32 cellular contexts compared by ENCODE assay signal in the genomic region with DNA sequence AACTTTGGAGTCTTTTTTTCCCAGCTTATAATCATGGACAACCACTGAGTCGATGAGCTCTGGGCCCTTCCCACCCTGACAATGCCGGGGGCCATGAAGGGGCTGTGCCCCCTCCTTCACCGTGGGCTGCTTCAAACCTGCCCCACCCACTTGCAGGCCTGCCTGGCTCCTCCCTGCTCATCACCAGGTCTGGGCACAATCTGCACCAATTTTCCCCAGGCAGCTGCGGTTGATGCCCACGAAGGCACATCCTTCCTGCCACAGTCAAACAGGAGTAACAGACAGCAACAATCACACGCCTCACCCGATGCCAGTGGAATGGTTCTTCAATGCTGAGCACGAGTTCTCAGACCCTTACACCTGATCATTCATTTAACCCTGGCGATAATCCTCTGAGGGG. TPM values are rescaled to one million over a fixed set of nuclear protein-coding genes. Genes with fewer than 3 reads are reported as not detected.
A peak's percentile ranks its signal among the peaks of the same experiment; 100 is the strongest.
DNase-seq lines count a peak whose midpoint lies in the region; ATAC-seq lines count a peak whose summit lies in the region.
"Had no signal": no experiment of that assay in that cellular context is flagged by ENCODE, and none has a peak within 500 bp of the region (broad histone marks: within the 10 kb centered on the region; RNA-seq: fewer than 3 reads in every experiment).

No MANE protein-coding gene starts in this region.

- ATAC-seq in activated CD4-positive, alpha-beta T cell treated with anti-CD3 and anti-CD28 coated beads for 36 hours, result no peak
- ATAC-seq in naive thymus-derived CD4-positive, alpha-beta T cell, result peak; percentile 24
- no peak for ATAC-seq in HG03439 (IDR thresholded peaks at IDR 0.05; ENCODE audit: unreplicated experiment)
- ATAC-seq: left lobe of liver; natural killer cell treated with Interleukin-12 subunit alpha and Interleukin-12 subunit beta and Interleukin-15 and Interleukin-18, amount 100 ng/mL, for 72 hours; stimulated activated naive CD8-positive, alpha-beta T cell treated with anti-CD3 and anti-CD28 coated beads, Interleukin-15, Interleukin-2, amounts not matched to agents 100 U/mL and 50 U/mL, for 24 hours had no signal

- H3K27ac ChIP-seq in CD8-positive, alpha-beta memory T cell (ENCODE audit: low read depth, low read length), result no peak overlapping the region
- no peak overlapping the region for H3K27ac ChIP-seq in naive thymus-derived CD4-positive, alpha-beta T cell (ENCODE audit: low read depth, low read length)
- H3K27ac ChIP-seq: 22Rv1, dorsolateral prefrontal cortex, Peyer's patch, SJCRH30, spleen, tibial artery had no signal

- H3K9me3 ChIP-seq in CD8-positive, alpha-beta memory T cell (ENCODE audit: low read length), result no peaks in the 10 kb centered on the region
- no peaks in the 10 kb centered on the region for H3K9me3 ChIP-seq in naive thymus-derived CD4-positive, alpha-beta T cell (ENCODE audit: control insufficient read depth in 2 of 3, low read length in 3 of 3)
- H3K9me3 ChIP-seq: Peyer's patch, SJCRH30, spleen, tibial artery had no signal

- no peak overlapping the region for H3K4me3 ChIP-seq in CD8-positive, alpha-beta memory T cell (ENCODE audit: low read length)
- H3K4me3 ChIP-seq in naive thymus-derived CD4-positive, alpha-beta T cell (ENCODE audit: low read length), result no peak overlapping the region
- H3K4me3 ChIP-seq: dorsolateral prefrontal cortex, Peyer's patch, SJCRH30, spleen, tibial artery had no signal

- peaks cover 30% of the 10 kb centered on the region for H3K4me1 Mint-ChIP-seq in activated CD4-positive, alpha-beta T cell treated with anti-CD3 and anti-CD28 coated beads for 36 hours
- H3K4me1 Mint-ChIP-seq in CD8-positive, alpha-beta memory T cell, result peaks cover 8 to 20% (median 11%) of the 10 kb centered on the region in 3 donors
- peaks cover 37% of the 10 kb centered on the region for H3K4me1 Mint-ChIP-seq in activated CD4-positive, alpha-beta memory T cell treated with anti-CD3 and anti-CD28 coated beads, Interleukin-2, amount 10 ng/mL, durations not matched to agents 7 days and 5 days
- H3K4me1 Mint-ChIP-seq in naive thymus-derived CD4-positive, alpha-beta T cell, result peaks cover 9 to 25% (median 20%) of the 10 kb centered on the region in 7 donors

- CTCF ChIA-PET in activated CD4-positive, alpha-beta T cell treated with anti-CD3 and anti-CD28 coated beads for 36 hours (lab: Charles Lee), result no interaction called here
- CTCF ChIA-PET in CD8-positive, alpha-beta memory T cell (lab: Charles Lee), result no interaction called here
- CTCF ChIA-PET in activated CD4-positive, alpha-beta memory T cell treated with anti-CD3 and anti-CD28 coated beads, Interleukin-2, amount 10 ng/mL, durations not matched to agents 7 days and 5 days (lab: Charles Lee), result no interaction called here
- CTCF ChIA-PET in naive thymus-derived CD4-positive, alpha-beta T cell (lab: Charles Lee), result no interaction called here

- intact Hi-C loops in activated CD4-positive, alpha-beta T cell treated with anti-CD3 and anti-CD28 coated beads for 36 hours (cut with DNase I, micrococcal nuclease), result no loop called here
- intact Hi-C loops in naive thymus-derived CD4-positive, alpha-beta T cell (cut with micrococcal nuclease), result no loop called here

- peak; percentile 20 for DNase-seq in activated CD4-positive, alpha-beta T cell treated with anti-CD3 and anti-CD28 coated beads for 36 hours
- no peak for DNase-seq in activated CD4-positive, alpha-beta T cell treated with anti-CD3 and anti-CD28 coated beads for 4 hours
- no peak for DNase-seq in CD8-positive, alpha-beta memory T cell
- peak; percentile 40 for DNase-seq in activated CD4-positive, alpha-beta memory T cell treated with anti-CD3 and anti-CD28 coated beads, Interleukin-2, amount 10 ng/mL, durations not matched to agents 7 days and 5 days
- peak in 3 of 9 donors; percentile 1 to 7 (median 4) for DNase-seq in naive thymus-derived CD4-positive, alpha-beta T cell
- DNase-seq in amygdala (lab: John Stamatoyannopoulos, UW) (no peak), ACHN (no peak)
- DNase-seq: activated CD4-positive, CD25-positive, alpha-beta regulatory T cell treated with anti-CD3 and anti-CD28 coated beads, Interleukin-2, amount 50 U/mL, for 72 hours; activated naive CD8-positive, alpha-beta T cell treated with anti-CD3 and anti-CD28 coated beads for 36 hours; cerebellar nuclear complex; COR-L47; DMS79; dorsolateral prefrontal cortex; GOT3; head of caudate nucleus; NCI-H1105; NCI-H1930; NCI-H526 treated with DMSO at 0.1 percent for 48 hours; Peyer's patch; retina; SJCRH30; spleen; stimulated activated naive CD8-positive, alpha-beta T cell treated with anti-CD3 and anti-CD28 coated beads, Interleukin-15, Interleukin-2, amounts not matched to agents 100 U/mL and 50 U/mL, for 24 hours; tibial artery had no signal

- H3K36me3 Mint-ChIP-seq in activated CD4-positive, alpha-beta T cell treated with anti-CD3 and anti-CD28 coated beads for 36 hours (ENCODE audit: low read depth), result no peaks in the 10 kb centered on the region
- peaks cover 0 to 3% (median 0%) of the 10 kb centered on the region in 3 donors for H3K36me3 Mint-ChIP-seq in CD8-positive, alpha-beta memory T cell
- no peaks in the 10 kb centered on the region for H3K36me3 Mint-ChIP-seq in activated CD4-positive, alpha-beta memory T cell treated with anti-CD3 and anti-CD28 coated beads, Interleukin-2, amount 10 ng/mL, durations not matched to agents 7 days and 5 days (ENCODE audit: low read depth)
- no peaks in the 10 kb centered on the region for H3K36me3 Mint-ChIP-seq in naive thymus-derived CD4-positive, alpha-beta T cell
- H3K36me3 Mint-ChIP-seq: activated naive CD8-positive, alpha-beta T cell treated with anti-CD3 and anti-CD28 coated beads for 36 hours; mesothelial cell of epicardium; natural killer cell treated with Interleukin-12 subunit alpha and Interleukin-12 subunit beta and Interleukin-15 and Interleukin-18, amount 100 ng/mL, for 72 hours had no signal

- no peaks in the 10 kb centered on the region for H3K9me3 Mint-ChIP-seq in activated CD4-positive, alpha-beta T cell treated with anti-CD3 and anti-CD28 coated beads for 36 hours (ENCODE audit: low read depth)
- peaks cover 0 to 4% (median 0%) of the 10 kb centered on the region in 5 donors for H3K9me3 Mint-ChIP-seq in CD8-positive, alpha-beta memory T cell
- no peaks in the 10 kb centered on the region for H3K9me3 Mint-ChIP-seq in activated CD4-positive, alpha-beta memory T cell treated with anti-CD3 and anti-CD28 coated beads, Interleukin-2, amount 10 ng/mL, durations not matched to agents 7 days and 5 days
- H3K9me3 Mint-ChIP-seq in naive thymus-derived CD4-positive, alpha-beta T cell, result no peaks in the 10 kb centered on the region
- H3K9me3 Mint-ChIP-seq: activated naive CD8-positive, alpha-beta T cell treated with anti-CD3 and anti-CD28 coated beads for 36 hours; activated T-helper 1 cell treated with anti-CD3 and anti-CD28 coated beads, Interleukin-12 subunit alpha, Interleukin-12 subunit beta, Interleukin-2, Interleukin-4 antibody, amounts not matched to agents 30 ng/mL and 10 ng/mL and 1 ng/mL, durations not matched to agents 14 hours and 24 hours and 36 hours; mesothelial cell of epicardium; natural killer cell treated with Interleukin-12 subunit alpha and Interleukin-12 subunit beta and Interleukin-15 and Interleukin-18, amount 100 ng/mL, for 72 hours had no signal

- no peak overlapping the region for H3K4me3 Mint-ChIP-seq in activated CD4-positive, alpha-beta T cell treated with anti-CD3 and anti-CD28 coated beads for 36 hours
- peak overlapping the region in 5 of 7 donors; percentile 9 to 44 (median 12) for H3K4me3 Mint-ChIP-seq in CD8-positive, alpha-beta memory T cell
- H3K4me3 Mint-ChIP-seq in activated CD4-positive, alpha-beta memory T cell treated with anti-CD3 and anti-CD28 coated beads, Interleukin-2, amount 10 ng/mL, durations not matched to agents 7 days and 5 days, result no peak overlapping the region
- peak overlapping the region in 6 of 10 donors; percentile 3 to 44 (median 30) for H3K4me3 Mint-ChIP-seq in naive thymus-derived CD4-positive, alpha-beta T cell
- H3K4me3 Mint-ChIP-seq: activated naive CD8-positive, alpha-beta T cell treated with anti-CD3 and anti-CD28 coated beads for 36 hours; activated T-helper 1 cell treated with anti-CD3 and anti-CD28 coated beads, Interleukin-12 subunit alpha, Interleukin-12 subunit beta, Interleukin-2, Interleukin-4 antibody, amounts not matched to agents 30 ng/mL and 10 ng/mL and 1 ng/mL, durations not matched to agents 14 hours and 24 hours and 36 hours; mesothelial cell of epicardium; natural killer cell treated with Interleukin-12 subunit alpha and Interleukin-12 subunit beta and Interleukin-15 and Interleukin-18, amount 100 ng/mL, for 72 hours had no signal

- no peaks in the 10 kb centered on the region for H3K27me3 ChIP-seq in CD8-positive, alpha-beta memory T cell (ENCODE audit: insufficient read depth, low read length, poor library complexity, severe bottlenecking)
- H3K27me3 ChIP-seq in naive thymus-derived CD4-positive, alpha-beta T cell (ENCODE audit: control insufficient read depth in 2 of 2, insufficient read depth in 2 of 2, low read length in 2 of 2), result no peaks in the 10 kb centered on the region
- H3K27me3 ChIP-seq: Peyer's patch, SJCRH30 had no signal

- H3K27me3 Mint-ChIP-seq in activated CD4-positive, alpha-beta T cell treated with anti-CD3 and anti-CD28 coated beads for 36 hours, result peaks cover 3% of the 10 kb centered on the region
- peaks cover 18 to 33% of the 10 kb centered on the region in 2 donors for H3K27me3 Mint-ChIP-seq in CD8-positive, alpha-beta memory T cell
- H3K27me3 Mint-ChIP-seq in activated CD4-positive, alpha-beta memory T cell treated with anti-CD3 and anti-CD28 coated beads, Interleukin-2, amount 10 ng/mL, durations not matched to agents 7 days and 5 days, result peaks cover 3% of the 10 kb centered on the region
- H3K27me3 Mint-ChIP-seq in naive thymus-derived CD4-positive, alpha-beta T cell, result peaks cover 9 to 20% (median 15%) of the 10 kb centered on the region in 5 donors

- in situ Hi-C loops in ACHN (cut with HindIII; ENCODE audit: low pct_ligation_motif_present, low pct_unique_long_range_greater_than_20kb, low sequenced_read_pairs), result no loop called here

- H3K4me1 ChIP-seq in CD8-positive, alpha-beta memory T cell (ENCODE audit: insufficient read depth, low read length), result peaks cover 9% of the 10 kb centered on the region
- peaks cover 0 to 6% of the 10 kb centered on the region in 2 donors for H3K4me1 ChIP-seq in naive thymus-derived CD4-positive, alpha-beta T cell (ENCODE audit: control insufficient read depth in 2 of 2, insufficient read depth in 2 of 2, low read length in 2 of 2)
- H3K4me1 ChIP-seq: Peyer's patch, SJCRH30, tibial artery had no signal

- H3K27ac Mint-ChIP-seq in activated CD4-positive, alpha-beta T cell treated with anti-CD3 and anti-CD28 coated beads for 36 hours, result no peak overlapping the region
- H3K27ac Mint-ChIP-seq in CD8-positive, alpha-beta memory T cell, result peak overlapping the region in 4 of 8 donors; percentile 23 to 74 (median 32)
- no peak overlapping the region for H3K27ac Mint-ChIP-seq in activated CD4-positive, alpha-beta memory T cell treated with anti-CD3 and anti-CD28 coated beads, Interleukin-2, amount 10 ng/mL, durations not matched to agents 7 days and 5 days
- H3K27ac Mint-ChIP-seq in naive thymus-derived CD4-positive, alpha-beta T cell, result no peak overlapping the region
- H3K27ac Mint-ChIP-seq: activated naive CD8-positive, alpha-beta T cell treated with anti-CD3 and anti-CD28 coated beads for 36 hours; activated T-helper 1 cell treated with anti-CD3 and anti-CD28 coated beads, Interleukin-12 subunit alpha, Interleukin-12 subunit beta, Interleukin-2, Interleukin-4 antibody, amounts not matched to agents 30 ng/mL and 10 ng/mL and 1 ng/mL, durations not matched to agents 14 hours and 24 hours and 36 hours; mesothelial cell of epicardium; natural killer cell treated with Interleukin-12 subunit alpha and Interleukin-12 subunit beta and Interleukin-15 and Interleukin-18, amount 100 ng/mL, for 72 hours had no signal

- POLR2A ChIA-PET in activated CD4-positive, alpha-beta T cell treated with anti-CD3 and anti-CD28 coated beads for 36 hours (lab: Charles Lee), result interaction anchor here (0.6 kb wide), 1 partner anchor 14 kb away, joined by 3 read pairs; no protein-coding TSS in a partner anchor
- POLR2A ChIA-PET in CD8-positive, alpha-beta memory T cell (lab: Charles Lee), result no interaction called here
- POLR2A ChIA-PET in activated CD4-positive, alpha-beta memory T cell treated with anti-CD3 and anti-CD28 coated beads, Interleukin-2, amount 10 ng/mL, durations not matched to agents 7 days and 5 days (lab: Charles Lee), result no interaction called here
- POLR2A ChIA-PET in naive thymus-derived CD4-positive, alpha-beta T cell (lab: Charles Lee), result no interaction called here

- H3K36me3 ChIP-seq in CD8-positive, alpha-beta memory T cell (ENCODE audit: insufficient read depth, low read length), result no peaks in the 10 kb centered on the region
- no peaks in the 10 kb centered on the region for H3K36me3 ChIP-seq in naive thymus-derived CD4-positive, alpha-beta T cell (ENCODE audit: control insufficient read depth in 2 of 3, insufficient read depth in 3 of 3, low read length in 3 of 3)
- H3K36me3 ChIP-seq: Peyer's patch, SJCRH30, spleen, tibial artery had no signal

RNA-seq across cellular contexts. Expression of a gene that starts 18.9 kb away (rescaled TPM):
- not detected for total RNA-seq in activated CD4-positive, alpha-beta T cell treated with anti-CD3 and anti-CD28 coated beads for 36 hours
- total RNA-seq in CD8-positive, alpha-beta memory T cell, result not detected
- not detected for polyA plus RNA-seq in CD8-positive, alpha-beta memory T cell
- total RNA-seq in activated CD4-positive, alpha-beta memory T cell treated with anti-CD3 and anti-CD28 coated beads, Interleukin-2, amount 10 ng/mL, durations not matched to agents 7 days and 5 days, result not detected
- total RNA-seq in naive thymus-derived CD4-positive, alpha-beta T cell, result not detected
- not detected for polyA plus RNA-seq in naive thymus-derived CD4-positive, alpha-beta T cell
- total RNA-seq: activated naive CD8-positive, alpha-beta T cell treated with anti-CD3 and anti-CD28 coated beads for 36 hours; activated T-helper 1 cell treated with anti-CD3 and anti-CD28 coated beads, Interleukin-12 subunit alpha, Interleukin-12 subunit beta, Interleukin-2, Interleukin-4 antibody, amounts not matched to agents 30 ng/mL and 10 ng/mL and 1 ng/mL, durations not matched to agents 14 hours and 24 hours and 36 hours; astrocyte; dorsolateral prefrontal cortex; left lobe of liver; mesothelial cell of epicardium; natural killer cell treated with Interleukin-12 subunit alpha and Interleukin-12 subunit beta and Interleukin-15 and Interleukin-18, amount 100 ng/mL, for 72 hours; osteocyte; Peyer's patch; SJCRH30; spleen had no signal
- polyA plus RNA-seq: spleen had no signal

RNA-seq across cellular contexts. Expression of a gene that starts 34.4 kb away (rescaled TPM):
- total RNA-seq in activated CD4-positive, alpha-beta T cell treated with anti-CD3 and anti-CD28 coated beads for 36 hours, result not detected
- not detected for total RNA-seq in CD8-positive, alpha-beta memory T cell
- polyA plus RNA-seq in CD8-positive, alpha-beta memory T cell, result not detected
- not detected for total RNA-seq in activated CD4-positive, alpha-beta memory T cell treated with anti-CD3 and anti-CD28 coated beads, Interleukin-2, amount 10 ng/mL, durations not matched to agents 7 days and 5 days
- not detected for total RNA-seq in naive thymus-derived CD4-positive, alpha-beta T cell
- not detected for polyA plus RNA-seq in naive thymus-derived CD4-positive, alpha-beta T cell
- total RNA-seq: activated naive CD8-positive, alpha-beta T cell treated with anti-CD3 and anti-CD28 coated beads for 36 hours; activated T-helper 1 cell treated with anti-CD3 and anti-CD28 coated beads, Interleukin-12 subunit alpha, Interleukin-12 subunit beta, Interleukin-2, Interleukin-4 antibody, amounts not matched to agents 30 ng/mL and 10 ng/mL and 1 ng/mL, durations not matched to agents 14 hours and 24 hours and 36 hours; astrocyte; left lobe of liver; mesothelial cell of epicardium; natural killer cell treated with Interleukin-12 subunit alpha and Interleukin-12 subunit beta and Interleukin-15 and Interleukin-18, amount 100 ng/mL, for 72 hours; osteocyte; Peyer's patch; SJCRH30; spleen had no signal

RNA-seq across cellular contexts. Expression of a gene that starts 54.8 kb away (rescaled TPM):
- under 1 TPM in 1 of 2 experiments, not detected in 1; 0.09 TPM for total RNA-seq in activated CD4-positive, alpha-beta T cell treated with anti-CD3 and anti-CD28 coated beads for 36 hours
- not detected for total RNA-seq in CD8-positive, alpha-beta memory T cell
- polyA plus RNA-seq in CD8-positive, alpha-beta memory T cell, result not detected
- not detected for total RNA-seq in activated CD4-positive, alpha-beta memory T cell treated with anti-CD3 and anti-CD28 coated beads, Interleukin-2, amount 10 ng/mL, durations not matched to agents 7 days and 5 days
- not detected for total RNA-seq in naive thymus-derived CD4-positive, alpha-beta T cell
- not detected for polyA plus RNA-seq in naive thymus-derived CD4-positive, alpha-beta T cell
- total RNA-seq: activated naive CD8-positive, alpha-beta T cell treated with anti-CD3 and anti-CD28 coated beads for 36 hours; activated T-helper 1 cell treated with anti-CD3 and anti-CD28 coated beads, Interleukin-12 subunit alpha, Interleukin-12 subunit beta, Interleukin-2, Interleukin-4 antibody, amounts not matched to agents 30 ng/mL and 10 ng/mL and 1 ng/mL, durations not matched to agents 14 hours and 24 hours and 36 hours; astrocyte; dorsolateral prefrontal cortex; left lobe of liver; mesothelial cell of epicardium; natural killer cell treated with Interleukin-12 subunit alpha and Interleukin-12 subunit beta and Interleukin-15 and Interleukin-18, amount 100 ng/mL, for 72 hours; osteocyte; Peyer's patch; SJCRH30; spleen had no signal

Comparison
In these comparisons a context has a peak if more than half of its experiments do, and no peak if none do; other contexts are left out.
1. DNase-seq: peak in activated CD4-positive, alpha-beta T cell treated with anti-CD3 and anti-CD28 coated beads for 36 hours (single experiment) and activated CD4-positive, alpha-beta memory T cell treated with anti-CD3 and anti-CD28 coated beads, Interleukin-2, amount 10 ng/mL, durations not matched to agents 7 days and 5 days (single experiment); none in activated CD4-positive, alpha-beta T cell treated with anti-CD3 and anti-CD28 coated beads for 4 hours (0 of 2), CD8-positive, alpha-beta memory T cell (0 of 5), amygdala (0 of 56) and ACHN (single experiment).
2. H3K4me3 Mint-ChIP-seq: peak in CD8-positive, alpha-beta memory T cell (5 of 7) and naive thymus-derived CD4-positive, alpha-beta T cell (6 of 10); none in activated CD4-positive, alpha-beta T cell treated with anti-CD3 and anti-CD28 coated beads for 36 hours (single experiment) and activated CD4-positive, alpha-beta memory T cell treated with anti-CD3 and anti-CD28 coated beads, Interleukin-2, amount 10 ng/mL, durations not matched to agents 7 days and 5 days (single experiment).